In the genomic region with DNA sequence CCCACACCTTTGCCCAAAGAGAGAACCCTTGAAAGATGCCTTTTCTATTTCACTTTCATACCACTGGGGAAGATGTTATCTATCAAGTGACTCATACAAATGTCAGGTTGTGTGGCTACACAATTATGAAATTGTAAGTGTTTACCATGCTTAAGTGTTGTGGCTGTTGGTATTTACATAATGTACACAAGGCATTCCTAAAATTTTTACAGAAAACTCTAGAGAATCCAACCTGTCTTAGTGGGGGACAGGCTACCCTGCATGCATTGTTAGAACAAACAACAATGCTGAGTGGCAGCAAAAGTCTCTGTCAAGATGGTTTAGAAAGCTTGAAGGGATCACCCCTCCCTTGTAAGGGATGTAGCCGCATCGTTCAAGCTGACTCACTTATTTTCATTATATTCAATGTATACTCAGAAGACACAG, we compare ENCODE assay signal across 15 cellular contexts. TPM values are rescaled to one million over a fixed set of nuclear protein-coding genes. Genes with fewer than 3 reads are reported as not detected.
DNase-seq lines count a peak whose midpoint lies in the region; ATAC-seq, FAIRE-seq and TF ChIP-seq lines count a peak whose summit lies in the region.
"Had no signal": no experiment of that assay in that cellular context is flagged by ENCODE, and none has a peak within 500 bp of the region (broad histone marks: within the 10 kb centered on the region; RNA-seq: fewer than 3 reads in every experiment).

No MANE protein-coding gene starts in this region.

- peaks cover 57 to 92% (median 69%) of the 10 kb centered on the region in 4 donors for H3K4me1 Mint-ChIP-seq in CD4-positive, alpha-beta memory T cell
- peaks cover 58% of the 10 kb centered on the region for H3K4me1 Mint-ChIP-seq in T-helper 1 cell treated with Interleukin-12 subunit alpha and Interleukin-12 subunit beta and Interleukin-4 antibody, amounts not matched to agents 30 μg/mL and 1 μg/mL, for 36 hours (ENCODE audit: low read depth)

- H3K36me3 Mint-ChIP-seq in CD4-positive, alpha-beta memory T cell, result peaks cover 0 to 11% of the 10 kb centered on the region in 2 donors
- H3K36me3 Mint-ChIP-seq in T-helper 1 cell treated with Interleukin-12 subunit alpha and Interleukin-12 subunit beta and Interleukin-4 antibody, amounts not matched to agents 30 μg/mL and 1 μg/mL, for 36 hours (ENCODE audit: low read depth), result peaks cover 23% of the 10 kb centered on the region

- peaks cover 72% of the 10 kb centered on the region for H3K4me1 ChIP-seq in CD4-positive, alpha-beta memory T cell (ENCODE audit: insufficient read depth, low read length)
- H3K4me1 ChIP-seq in effector memory CD4-positive, alpha-beta T cell (ENCODE audit: control insufficient read depth, insufficient read depth, low read length, poor library complexity, severe bottlenecking), result peaks cover 45% of the 10 kb centered on the region
- peaks cover 3 to 20% (median 8%) of the 10 kb centered on the region in 3 donors for H3K4me1 ChIP-seq in pancreas

- H3K4me3 Mint-ChIP-seq in CD4-positive, alpha-beta memory T cell, result peak overlapping the region; percentile 11 to 81 (median 62)
- H3K4me3 Mint-ChIP-seq in T-helper 1 cell treated with Interleukin-12 subunit alpha and Interleukin-12 subunit beta and Interleukin-4 antibody, amounts not matched to agents 30 μg/mL and 1 μg/mL, for 36 hours, result peak overlapping the region; percentile 7

- H3K27me3 ChIP-seq in CD4-positive, alpha-beta memory T cell (ENCODE audit: insufficient read depth, low read length), result no peaks in the 10 kb centered on the region
- no peaks in the 10 kb centered on the region for H3K27me3 ChIP-seq in effector memory CD4-positive, alpha-beta T cell (replicated peaks; ENCODE audit: control insufficient read depth, insufficient read depth, low read length, poor library complexity, severe bottlenecking)
- no peaks in the 10 kb centered on the region for H3K27me3 ChIP-seq in pancreas

- no peaks in the 10 kb centered on the region for H3K9me3 ChIP-seq in CD4-positive, alpha-beta memory T cell (ENCODE audit: control insufficient read depth in 1 of 2, low read length in 2 of 2)
- no peaks in the 10 kb centered on the region for H3K9me3 ChIP-seq in effector memory CD4-positive, alpha-beta T cell (ENCODE audit: control insufficient read depth, low read length)
- no peaks in the 10 kb centered on the region for H3K9me3 ChIP-seq in pancreas

- no peaks in the 10 kb centered on the region for H3K36me3 ChIP-seq in CD4-positive, alpha-beta memory T cell (ENCODE audit: insufficient read depth, low read length)
- H3K36me3 ChIP-seq in effector memory CD4-positive, alpha-beta T cell (ENCODE audit: control insufficient read depth, insufficient read depth, low read length), result no peaks in the 10 kb centered on the region
- no peaks in the 10 kb centered on the region for H3K36me3 ChIP-seq in pancreas

- intact Hi-C loops in CD4-positive, alpha-beta memory T cell (cut with micrococcal nuclease), result loop anchor here (1.0 kb wide), 1 partner anchor 23 kb away; no protein-coding TSS in a partner anchor
- intact Hi-C loops in pancreas (cut with DNase I), result no loop called here

- POLR2A ChIA-PET in CD4-positive, alpha-beta memory T cell (lab: Charles Lee; ENCODE audit: partially characterized antibody), result interaction anchor here (0.8 to 16.8 kb wide), 9 partner anchors 9 to 101 kb away, joined by 3 to 565 read pairs (median 8); no protein-coding TSS in a partner anchor

- peak in 3 of 5 donors; percentile 41 to 65 (median 53) for DNase-seq in CD4-positive, alpha-beta memory T cell
- peak; percentile 45 for DNase-seq in ELR (ENCODE audit: low read depth)
- DNase-seq in effector memory CD4-positive, alpha-beta T cell, result no peak
- no peak for DNase-seq in NCI-H2227 treated with DMSO at 0.1 percent for 48 hours (lab: John Stamatoyannopoulos, UW)
- no peak for DNase-seq in NCI-H1694 (lab: John Stamatoyannopoulos, UW)
- no peak for DNase-seq in pancreas
- DNase-seq: dermis blood vessel endothelial cell, GDM1, Karpas-422, NCI-H1930, T1000 had no signal

- no peak for TF ChIP-seq CTCF in pancreas (IDR thresholded peaks at IDR 0.05)

- CTCF ChIA-PET in CD4-positive, alpha-beta memory T cell (lab: Charles Lee; ENCODE audit: partially characterized antibody), result interaction anchor here (1.2 to 2.8 kb wide), 5 partner anchors 11 to 87 kb away, joined by 3 to 12 read pairs (median 7); no protein-coding TSS in a partner anchor

- H3K9me3 Mint-ChIP-seq in CD4-positive, alpha-beta memory T cell, result no peaks in the 10 kb centered on the region
- H3K9me3 Mint-ChIP-seq in T-helper 1 cell treated with Interleukin-12 subunit alpha and Interleukin-12 subunit beta and Interleukin-4 antibody, amounts not matched to agents 30 μg/mL and 1 μg/mL, for 36 hours, result peaks cover 6% of the 10 kb centered on the region

- H3K4me3 ChIP-seq in CD4-positive, alpha-beta memory T cell (ENCODE audit: low read length in 2 of 2), result no peak overlapping the region
- H3K4me3 ChIP-seq in effector memory CD4-positive, alpha-beta T cell (ENCODE audit: insufficient read depth, low read depth, low read length, poor library complexity, severe bottlenecking), result no peak overlapping the region
- no peak overlapping the region for H3K4me3 ChIP-seq in pancreas

- H3K27ac ChIP-seq in CD4-positive, alpha-beta memory T cell (ENCODE audit: low read depth, low read length), result peak overlapping the region; percentile 7
- H3K27ac ChIP-seq in effector memory CD4-positive, alpha-beta T cell (ENCODE audit: insufficient read depth, low read length, poor library complexity, severe bottlenecking), result peak overlapping the region; percentile 60
- H3K27ac ChIP-seq in pancreas, result peak overlapping the region in 1 of 4 donors; percentile 65

- WGBS in pancreas, 2 donors, result 93 to 94% methylated on average over 2 of the region's 2 CpGs

- ATAC-seq in HG03457 (IDR thresholded peaks at IDR 0.05; ENCODE audit: unreplicated experiment) (no peak), pancreas (no peak)
- ATAC-seq: HCT116 had no signal

- no peak for FAIRE-seq in pancreas (lab: Jason Lieb, UNC)
- FAIRE-seq: astrocyte had no signal

- H3K27ac Mint-ChIP-seq in CD4-positive, alpha-beta memory T cell, result peak overlapping the region; percentile 74 to 90 (median 85)
- peak overlapping the region; percentile 79 for H3K27ac Mint-ChIP-seq in T-helper 1 cell treated with Interleukin-12 subunit alpha and Interleukin-12 subunit beta and Interleukin-4 antibody, amounts not matched to agents 30 μg/mL and 1 μg/mL, for 36 hours

- H3K27me3 Mint-ChIP-seq in CD4-positive, alpha-beta memory T cell, result no peaks in the 10 kb centered on the region
- H3K27me3 Mint-ChIP-seq in T-helper 1 cell treated with Interleukin-12 subunit alpha and Interleukin-12 subunit beta and Interleukin-4 antibody, amounts not matched to agents 30 μg/mL and 1 μg/mL, for 36 hours (ENCODE audit: low read depth), result no peaks in the 10 kb centered on the region

RNA-seq across cellular contexts. Expression of gene MGAT4A, which starts 5.5 kb away (rescaled TPM):
- total RNA-seq in CD4-positive, alpha-beta memory T cell, result 100 to 1,000 TPM; 256 to 270 TPM
- 100 to 1,000 TPM; 223 to 336 TPM for polyA plus RNA-seq in CD4-positive, alpha-beta memory T cell
- 10 to 100 TPM; 56.0 to 72.1 (median 59.4) TPM for total RNA-seq in pancreas
- 10 to 100 TPM; 14.1 to 21.0 TPM for polyA plus RNA-seq in pancreas

Comparison
In these comparisons a context has a peak if more than half of its experiments do, and no peak if none do; other contexts are left out.
1. DNase-seq: peak in CD4-positive, alpha-beta memory T cell (3 of 5) and ELR (single experiment); none in effector memory CD4-positive, alpha-beta T cell (0 of 3), NCI-H2227 treated with DMSO at 0.1 percent for 48 hours (single experiment), NCI-H1694 (single experiment) and pancreas (0 of 6).